In genomic region chr10:46096426-46096825, GRCh38 we compare ENCODE assay signal across 16 cellular contexts. TPM values are rescaled to one million over a fixed set of nuclear protein-coding genes. Genes with fewer than 3 reads are reported as not detected.
A peak's percentile ranks its signal among the peaks of the same experiment; 100 is the strongest.
DNase-seq lines count a peak whose midpoint lies in the region; ATAC-seq, FAIRE-seq and TF ChIP-seq lines count a peak whose summit lies in the region.
"Had no signal": no experiment of that assay in that cellular context is flagged by ENCODE, and none has a peak within 500 bp of the region (broad histone marks: within the 10 kb centered on the region; RNA-seq: fewer than 3 reads in every experiment).

No MANE protein-coding gene starts in this region.

- no peaks in the 10 kb centered on the region for H3K27me3 Mint-ChIP-seq in CD4-positive, alpha-beta T cell
- H3K27me3 Mint-ChIP-seq in activated naive CD8-positive, alpha-beta T cell treated with anti-CD3 and anti-CD28 coated beads, Interleukin-2, amount 10 ng/mL, durations not matched to agents 7 days and 5 days: peaks cover 1% of the 10 kb centered on the region

- H3K9me3 Mint-ChIP-seq in CD4-positive, alpha-beta T cell: no peaks in the 10 kb centered on the region
- no peaks in the 10 kb centered on the region for H3K9me3 Mint-ChIP-seq in activated naive CD8-positive, alpha-beta T cell treated with anti-CD3 and anti-CD28 coated beads, Interleukin-2, amount 10 ng/mL, durations not matched to agents 7 days and 5 days
- H3K9me3 Mint-ChIP-seq: activated T-cell treated with anti-CD3 and anti-CD28 coated beads, Interleukin-2, amount 50 U/mL, for 4 hours; neural progenitor cell had no signal

- H3K27ac ChIP-seq in CD4-positive, alpha-beta T cell (ENCODE audit: low read depth, low read length): peak overlapping the region; percentile 21
- H3K27ac ChIP-seq in kidney (ENCODE audit: low read depth in 2 of 2, low read length in 2 of 2): no peak overlapping the region
- H3K27ac ChIP-seq: C4-2B, neural progenitor cell had no signal

- H3K36me3 Mint-ChIP-seq in CD4-positive, alpha-beta T cell (ENCODE audit: low read depth): no peaks in the 10 kb centered on the region
- H3K36me3 Mint-ChIP-seq in activated naive CD8-positive, alpha-beta T cell treated with anti-CD3 and anti-CD28 coated beads, Interleukin-2, amount 10 ng/mL, durations not matched to agents 7 days and 5 days: no peaks in the 10 kb centered on the region
- H3K36me3 Mint-ChIP-seq: neural progenitor cell had no signal

- no peak overlapping the region for H3K27ac Mint-ChIP-seq in CD4-positive, alpha-beta T cell
- H3K27ac Mint-ChIP-seq in activated naive CD8-positive, alpha-beta T cell treated with anti-CD3 and anti-CD28 coated beads, Interleukin-2, amount 10 ng/mL, durations not matched to agents 7 days and 5 days: peak overlapping the region; percentile 97

- H3K4me3 Mint-ChIP-seq in CD4-positive, alpha-beta T cell: peak overlapping the region; percentile 88
- peak overlapping the region; percentile 76 for H3K4me3 Mint-ChIP-seq in activated naive CD8-positive, alpha-beta T cell treated with anti-CD3 and anti-CD28 coated beads, Interleukin-2, amount 10 ng/mL, durations not matched to agents 7 days and 5 days
- H3K4me3 Mint-ChIP-seq: activated T-cell treated with anti-CD3 and anti-CD28 coated beads, Interleukin-2, amount 50 U/mL, for 4 hours; neural progenitor cell had no signal

- POLR2A ChIA-PET in CD4-positive, alpha-beta T cell (lab: Charles Lee): interaction anchor here (1.5 to 1.7 kb wide), 2 partner anchors 10 to 68 kb away, joined by 3 to 4 read pairs; no protein-coding TSS in a partner anchor
- POLR2A ChIA-PET in activated naive CD8-positive, alpha-beta T cell treated with anti-CD3 and anti-CD28 coated beads, Interleukin-2, amount 10 ng/mL, durations not matched to agents 7 days and 5 days (lab: Charles Lee): no interaction called here

- H3K4me1 Mint-ChIP-seq in CD4-positive, alpha-beta T cell (ENCODE audit: low read depth): peaks cover 8% of the 10 kb centered on the region
- H3K4me1 Mint-ChIP-seq in activated naive CD8-positive, alpha-beta T cell treated with anti-CD3 and anti-CD28 coated beads, Interleukin-2, amount 10 ng/mL, durations not matched to agents 7 days and 5 days: peaks cover 31% of the 10 kb centered on the region

- H3K9ac ChIP-seq in kidney (ENCODE audit: low read length in 2 of 2): no peak overlapping the region
- H3K9ac ChIP-seq: neural progenitor cell had no signal

- CTCF ChIA-PET in CD4-positive, alpha-beta T cell (lab: Charles Lee): interaction anchor here (1.9 kb wide), 1 partner anchor 67 kb away, joined by 4 read pairs; no protein-coding TSS in a partner anchor

- TF ChIP-seq CTCF in CD4-positive, alpha-beta T cell (IDR thresholded peaks at IDR 0.05): no peak
- TF ChIP-seq CTCF in kidney (IDR thresholded peaks at IDR 0.05; ENCODE audit: borderline replicate concordance, extremely low read depth, insufficient read depth): no peak

- no peaks in the 10 kb centered on the region for H3K4me1 ChIP-seq in kidney (ENCODE audit: control insufficient read depth in 1 of 2, insufficient read depth in 1 of 2, low read depth in 1 of 2, low read length in 2 of 2)

- no peaks in the 10 kb centered on the region for H3K9me3 ChIP-seq in CD4-positive, alpha-beta T cell (ENCODE audit: control insufficient read depth, low read length)
- no peaks in the 10 kb centered on the region for H3K9me3 ChIP-seq in kidney (ENCODE audit: control insufficient read depth in 1 of 2, low read length in 2 of 2)

- ATAC-seq in CD4-positive, alpha-beta T cell (ENCODE audit: poor library complexity): no peak
- ATAC-seq in activated naive CD8-positive, alpha-beta T cell treated with anti-CD3 and anti-CD28 coated beads, Interleukin-2, amount 10 ng/mL, durations not matched to agents 7 days and 5 days (ENCODE audit: low read depth): no peak
- no peak for ATAC-seq in HG02973 (IDR thresholded peaks at IDR 0.05; ENCODE audit: unreplicated experiment)
- ATAC-seq: activated T-cell treated with anti-CD3 and anti-CD28 coated beads, Interleukin-2, amount 50 U/mL, for 4 hours; left cardiac atrium had no signal

- intact Hi-C loops in CD4-positive, alpha-beta T cell (cut with DNase I, micrococcal nuclease): no loop called here
- intact Hi-C loops in kidney (cut with DNase I): no loop called here

- no peak for DNase-seq in CD4-positive, alpha-beta T cell
- DNase-seq in HS-5 (ENCODE audit: low read depth): peak; percentile 55
- DNase-seq in activated naive CD8-positive, alpha-beta T cell treated with anti-CD3 and anti-CD28 coated beads, Interleukin-2, amount 10 ng/mL, durations not matched to agents 7 days and 5 days: no peak
- DNase-seq in kidney tubule cell (ENCODE audit: low spot score): peak; percentile 59
- DNase-seq in NCI-H446 (lab: John Stamatoyannopoulos, UW): no peak
- no peak for DNase-seq in kidney
- DNase-seq in activated CD8-positive, alpha-beta memory T cell treated with anti-CD3 and anti-CD28 coated beads, Interleukin-2, amount 50 U/mL, for 4 hours: no peak
- DNase-seq: activated T-cell treated with anti-CD3 and anti-CD28 coated beads, Interleukin-2, amount 50 U/mL, for 4 hours; caudate nucleus; left cardiac atrium; NCI-H226 had no signal

- H3K4me3 ChIP-seq in kidney (ENCODE audit: low read length in 2 of 2): no peak overlapping the region
- H3K4me3 ChIP-seq: neural progenitor cell, skin epidermis had no signal

- no peaks in the 10 kb centered on the region for H3K36me3 ChIP-seq in kidney (ENCODE audit: control insufficient read depth in 1 of 2, insufficient read depth in 2 of 2, low read length in 2 of 2)
- H3K36me3 ChIP-seq: neural progenitor cell had no signal

- H3K27me3 ChIP-seq in CD4-positive, alpha-beta T cell (ENCODE audit: control insufficient read depth, insufficient read depth, low read length): no peaks in the 10 kb centered on the region
- H3K27me3 ChIP-seq: neural progenitor cell had no signal

- FAIRE-seq in kidney (lab: Jason Lieb, UNC): no peak

RNA-seq across cellular contexts. Expression of gene MSMB, which starts 50.4 kb away (rescaled TPM):
- not detected for total RNA-seq in CD4-positive, alpha-beta T cell
- not detected for total RNA-seq in activated naive CD8-positive, alpha-beta T cell treated with anti-CD3 and anti-CD28 coated beads, Interleukin-2, amount 10 ng/mL, durations not matched to agents 7 days and 5 days
- not detected for total RNA-seq in kidney
- not detected for polyA plus RNA-seq in kidney (ENCODE audit: insufficient read depth, low read depth, low replicate concordance)
- total RNA-seq: activated T-cell treated with anti-CD3 and anti-CD28 coated beads, Interleukin-2, amount 50 U/mL, for 4 hours; left cardiac atrium; RPMI7951 had no signal

Comparison
In these comparisons a context has a peak if more than half of its experiments do, and no peak if none do; other contexts are left out.
1. DNase-seq: peak in HS-5 (single experiment) and kidney tubule cell (single experiment); none in CD4-positive, alpha-beta T cell (0 of 10), activated naive CD8-positive, alpha-beta T cell treated with anti-CD3 and anti-CD28 coated beads, Interleukin-2, amount 10 ng/mL, durations not matched to agents 7 days and 5 days (single experiment), NCI-H446 (0 of 2), kidney (single experiment) and activated CD8-positive, alpha-beta memory T cell treated with anti-CD3 and anti-CD28 coated beads, Interleukin-2, amount 50 U/mL, for 4 hours (single experiment).